ENCODE assay signal across 23 cellular contexts in the genomic region with DNA sequence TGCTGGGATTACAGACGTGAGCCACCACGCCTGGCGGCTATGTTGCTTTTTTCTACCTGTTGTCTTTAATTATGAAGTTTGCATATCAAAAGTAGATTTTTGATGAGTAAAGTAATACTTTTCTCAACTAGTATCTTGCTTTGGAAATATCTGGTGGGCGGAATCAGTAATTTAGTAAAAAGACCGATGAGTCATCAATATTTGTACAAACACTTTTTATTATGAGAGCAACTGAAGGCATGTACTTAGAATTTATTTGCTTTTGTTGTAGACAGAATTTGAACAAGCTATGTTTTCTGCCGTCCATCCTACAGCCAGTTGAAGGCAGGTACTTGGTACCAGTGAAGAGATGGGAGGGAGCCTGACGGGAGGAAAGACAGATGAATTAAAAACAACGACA.
DNase-seq lines count a peak whose midpoint lies in the region; ATAC-seq, FAIRE-seq and TF ChIP-seq lines count a peak whose summit lies in the region.
"Had no signal": no experiment of that assay in that cellular context is flagged by ENCODE, and none has a peak within 500 bp of the region (broad histone marks: within the 10 kb centered on the region; RNA-seq: fewer than 3 reads in every experiment).

No MANE protein-coding gene starts in this region.

- no peak overlapping the region for H3K4ac ChIP-seq in H1 (replicated peaks; ENCODE audit: insufficient read length, low read depth, low read length)

- H3K27me3 ChIP-seq in PC-3 (ENCODE audit: low read length) = no peaks in the 10 kb centered on the region
- no peaks in the 10 kb centered on the region for H3K27me3 ChIP-seq in H1 (replicated peaks in 1 of 4; ENCODE audit: control insufficient read depth in 3 of 4, extremely low read depth in 1 of 4, insufficient read depth in 3 of 4, low read length in 3 of 4)
- H3K27me3 ChIP-seq: BE2C; BLaER1 treated with 17β-estradiol and CSF1 and Interleukin-3, amounts not matched to agents 10 nM and 100 nM had no signal

- H3K9ac ChIP-seq in PC-3 (ENCODE audit: low read length) = no peak overlapping the region
- no peak overlapping the region for H3K9ac ChIP-seq in H1 (replicated peaks in 1 of 4; ENCODE audit: extremely low read depth in 1 of 4, low read depth in 3 of 4, low read length in 3 of 4)
- H3K9ac ChIP-seq: BLaER1 treated with 17β-estradiol and CSF1 and Interleukin-3, amounts not matched to agents 10 nM and 100 nM; GM23248 had no signal

- H3F3A ChIP-seq in PC-3 (ENCODE audit: low read length, unreplicated experiment) = no peaks in the 10 kb centered on the region

- H3K27ac ChIP-seq in PC-3 (ENCODE audit: low read length) (no peak overlapping the region), H1 (ENCODE audit: low read depth, low read length) (no peak overlapping the region)
- H3K27ac ChIP-seq: 22Rv1; BLaER1 treated with 17β-estradiol and CSF1 and Interleukin-3, amounts not matched to agents 10 nM and 100 nM; GM23248 had no signal

- no peak overlapping the region for H3K4me2 ChIP-seq in PC-3 (ENCODE audit: low read length)
- H3K4me2 ChIP-seq in H1 (ENCODE audit: insufficient read depth in 1 of 2, low read depth in 2 of 2, low read length in 2 of 2) = no peak overlapping the region
- H3K4me2 ChIP-seq: BLaER1 treated with 17β-estradiol and CSF1 and Interleukin-3, amounts not matched to agents 10 nM and 100 nM had no signal

- peaks cover 13% of the 10 kb centered on the region for H3K4me1 ChIP-seq in PC-3 (ENCODE audit: insufficient read depth, low read length)
- no peaks in the 10 kb centered on the region for H3K4me1 ChIP-seq in H1 (replicated peaks in 1 of 4; ENCODE audit: control insufficient read depth in 3 of 4, insufficient read depth in 4 of 4, low read length in 3 of 4)
- H3K4me1 ChIP-seq: BE2C; BLaER1 treated with 17β-estradiol and CSF1 and Interleukin-3, amounts not matched to agents 10 nM and 100 nM had no signal

- no peak overlapping the region for H2BK5ac ChIP-seq in H1 (ENCODE audit: low read depth, low read length)

- POLR2A ChIA-PET in PC-3 (lab: Charles Lee; ENCODE audit: unreplicated experiment) = no interaction called here
- POLR2A ChIA-PET in H1 (lab: Charles Lee; ENCODE audit: partially characterized antibody) = no interaction called here

- WGBS in H1 (ENCODE audit: extremely low coverage in 1 of 2, insufficient coverage in 1 of 2, insufficient read length in 1 of 2, insufficient replicate concordance in 2 of 2, low coverage in 1 of 2, low lambda C conversion rate in 2 of 2, missing lambda C conversion rate in 1 of 2), 2 experiments = 93% methylated on average over 8 of the region's 8 CpGs; no CpG with 5 or more reads in 1 of the 2 experiments

- H3K79me1 ChIP-seq in H1 (ENCODE audit: low read depth, low read length) = no peaks in the 10 kb centered on the region

- no peak for TF ChIP-seq POLR2A in H1 (IDR thresholded peaks at IDR 0.05; ENCODE audit: control extremely low read depth in 1 of 2, low read depth in 2 of 2, low read length in 2 of 2)

- H3K36me3 ChIP-seq in PC-3 (ENCODE audit: low read depth, low read length) (no peaks in the 10 kb centered on the region), H1 (ENCODE audit: control insufficient read depth in 2 of 4, insufficient read depth in 4 of 4, low read length in 3 of 4) (no peaks in the 10 kb centered on the region)
- H3K36me3 ChIP-seq: BE2C; BLaER1 treated with 17β-estradiol and CSF1 and Interleukin-3, amounts not matched to agents 10 nM and 100 nM had no signal

- no peak overlapping the region for H4K91ac ChIP-seq in H1 (replicated peaks; ENCODE audit: insufficient read length, low read length)

- no peak overlapping the region for H3K18ac ChIP-seq in H1 (ENCODE audit: extremely low read depth, low read length)

- ATAC-seq in PC-3 = peak; percentile 24; the same call in 1 of the 2 replicates
- ATAC-seq: HCT116 had no signal

- no peak overlapping the region for H3K4me3 ChIP-seq in PC-3 (ENCODE audit: low read length)
- H3K4me3 ChIP-seq in H1 (ENCODE audit: extremely low read depth in 1 of 4, insufficient read depth in 2 of 4, low read depth in 3 of 4, low read length in 4 of 4) = no peak overlapping the region
- H3K4me3 ChIP-seq: BLaER1 treated with 17β-estradiol and CSF1 and Interleukin-3, amounts not matched to agents 10 nM and 100 nM; GM23248 had no signal

- BruUV-seq in PC-3 (replicated peaks; lab: Mats Ljungman, UMichigan) = no TSS peak

- no peak overlapping the region for H4K5ac ChIP-seq in H1 (ENCODE audit: insufficient read length, low read depth, low read length)

- H2BK120ac ChIP-seq in H1 (replicated peaks; ENCODE audit: low read depth, low read length) = no peak overlapping the region

- no peak overlapping the region for H3K14ac ChIP-seq in H1 (ENCODE audit: insufficient read length)

- no peak overlapping the region for H3K23ac ChIP-seq in H1 (ENCODE audit: insufficient read length)

- DNase-seq in DMS53 (lab: John Stamatoyannopoulos, UW) (peak; percentile 4), DMS53 treated with DMSO at 0.1 percent for 48 hours (lab: John Stamatoyannopoulos, UW; ENCODE audit: unreplicated experiment) (no peak), PC-3 (no peak), H1 (ENCODE audit: low read depth in 1 of 2, low spot score in 2 of 2) (no peak), NCI-H1105 (lab: John Stamatoyannopoulos, UW) (no peak), head of caudate nucleus (no peak)
- DNase-seq: ACHN; AML-193; BE2C; CD4-positive, alpha-beta T cell; CD8-positive, alpha-beta memory T cell; DMS 273 treated with DMSO at 0.1 percent for 48 hours; DND-41; GM23248; H9 had no signal

- no peaks in the 10 kb centered on the region for H3K9me2 ChIP-seq in PC-3 (replicated peaks; ENCODE audit: low read length)

- H2AFZ ChIP-seq in PC-3 (ENCODE audit: low read length) (no peak overlapping the region), H1 (ENCODE audit: low read length) (no peak overlapping the region)
- H2AFZ ChIP-seq: GM23248 had no signal

- TF ChIP-seq RAD21 in H1 (IDR thresholded peaks at IDR 0.05 in 1 of 2, conservative IDR thresholded peaks at IDR 0.05 in 1 of 2; ENCODE audit: low read depth in 2 of 2, low read length in 2 of 2) = no peak

- H4K20me1 ChIP-seq in PC-3 (ENCODE audit: low read length) = no peaks in the 10 kb centered on the region
- no peaks in the 10 kb centered on the region for H4K20me1 ChIP-seq in H1 (replicated peaks in 1 of 2; ENCODE audit: control insufficient read depth in 1 of 2, insufficient read depth in 2 of 2, low read length in 2 of 2)
- H4K20me1 ChIP-seq: BLaER1 treated with 17β-estradiol and CSF1 and Interleukin-3, amounts not matched to agents 10 nM and 100 nM had no signal

- TF ChIP-seq CTCF in PC-3 (conservative IDR thresholded peaks at IDR 0.05; ENCODE audit: low read depth, low read length) (no peak), H1 (IDR thresholded peaks at IDR 0.05; ENCODE audit: control extremely low read depth in 1 of 3, insufficient read depth in 1 of 3, low read depth in 1 of 3, low read length in 3 of 3) (no peak)

- no peaks in the 10 kb centered on the region for H3K9me3 ChIP-seq in PC-3 (ENCODE audit: low read length)
- peaks cover 4 to 7% of the 10 kb centered on the region in 2 experiments; a peak in 1 of 4 replicates for H3K9me3 ChIP-seq in H1 (ENCODE audit: insufficient read depth in 2 of 2, low read depth in 1 of 2, low read length in 1 of 2)
- H3K9me3 ChIP-seq: BE2C had no signal

- no peak overlapping the region for H2BK12ac ChIP-seq in H1 (ENCODE audit: low read depth, low read length)

- CTCF ChIA-PET in PC-3 (lab: Charles Lee) = no interaction called here
- CTCF ChIA-PET in H1 (lab: Charles Lee; ENCODE audit: partially characterized antibody) = interaction anchor here (1.0 kb wide), 1 partner anchor 18 kb away, joined by 3 read pairs; no protein-coding TSS in a partner anchor

- no peak overlapping the region for H2BK15ac ChIP-seq in H1 (ENCODE audit: low read length)

- no peak overlapping the region for H2AK5ac ChIP-seq in H1 (ENCODE audit: low read depth, low read length)

- no peak overlapping the region for H4K8ac ChIP-seq in H1 (ENCODE audit: extremely low read depth, insufficient read depth, low read length)

- H2BK20ac ChIP-seq in H1 (ENCODE audit: low read length) = no peak overlapping the region

- intact Hi-C loops in PC-3 (cut with micrococcal nuclease) = no loop called here
- intact Hi-C loops in head of caudate nucleus (cut with DNase I) = no loop called here

- no peak for FAIRE-seq in H1 (lab: Jason Lieb, UNC)
- FAIRE-seq: A204.1, D721Med, G401.6, GM12892, GM19239 had no signal

- no peak for TF ChIP-seq EP300 in H1 (IDR thresholded peaks at IDR 0.05; ENCODE audit: borderline replicate concordance in 1 of 2, low read depth in 2 of 2, low read length in 2 of 2)

- H3K79me2 ChIP-seq in PC-3 (ENCODE audit: low read length) (no peaks in the 10 kb centered on the region), H1 (ENCODE audit: control insufficient read depth in 1 of 2, insufficient read depth in 2 of 2, low read length in 2 of 2) (no peaks in the 10 kb centered on the region)

- no peak overlapping the region for H3K56ac ChIP-seq in H1 (replicated peaks; ENCODE audit: insufficient read length, low read depth, low read length)

- no peaks in the 10 kb centered on the region for H3K23me2 ChIP-seq in H1 (ENCODE audit: low read depth, low read length)

TF ChIP-seq in H1, 55 proteins besides CTCF, POLR2A, EP300 and RAD21:
- TF ChIP-seq MAFK (IDR thresholded peaks at IDR 0.05; ENCODE audit: low read depth, low read length) (peak; percentile 59; the same call in 1 of the 2 replicates), RBBP5 (IDR thresholded peaks at IDR 0.05; ENCODE audit: borderline replicate concordance, low read depth, low read length) (no peak)
